11 cellular contexts compared by ENCODE assay signal in genomic region chr20:37880726-37881591, GRCh38. TPM values are rescaled to one million over a fixed set of nuclear protein-coding genes. Genes with fewer than 3 reads are reported as not detected.
DNase-seq lines count a peak whose midpoint lies in the region; ATAC-seq lines count a peak whose summit lies in the region.
"Had no signal": no experiment of that assay in that cellular context is flagged by ENCODE, and none has a peak within 500 bp of the region (broad histone marks: within the 10 kb centered on the region; RNA-seq: fewer than 3 reads in every experiment).

No MANE protein-coding gene starts in this region.

- H3K4me3 ChIP-seq in skeletal muscle cell (ENCODE audit: low read depth, low read length), result no peak overlapping the region
- H3K4me3 ChIP-seq: GM23338 had no signal

- intact Hi-C loops in Right ventricle myocardium superior (cut with DNase I), result no loop called here

- peak; percentile 93 for ATAC-seq in Right ventricle myocardium superior (ENCODE audit: poor library complexity)
- no peak for ATAC-seq in activated CD4-positive, CD25-positive, alpha-beta regulatory T cell treated with anti-CD3 and anti-CD28 coated beads, Interleukin-2, amount 50 U/mL, for 24 hours
- ATAC-seq in HG03469 (IDR thresholded peaks at IDR 0.05; ENCODE audit: unreplicated experiment), result no peak
- ATAC-seq: GM23338, T-helper 17 cell had no signal

- DNase-seq in M059J (ENCODE audit: low read depth), result peak; percentile 26
- peak; percentile 53 for DNase-seq in OCI-M1 (lab: John Stamatoyannopoulos, UW)
- DNase-seq in Right ventricle myocardium superior, result peak; percentile 90
- DNase-seq in skeletal muscle cell (ENCODE audit: low read depth), result peak; percentile 52
- DNase-seq in HCEC 1CT, result no peak
- DNase-seq: NCI-H1694 treated with DMSO at 0.1 percent for 48 hours, T-helper 17 cell had no signal

RNA-seq across cellular contexts. Expression of gene VSTM2L, which starts 22.0 kb away (rescaled TPM):
- 1.0 and 4.2 TPM in 2 replicates for total RNA-seq in M059J (2014; rRNA removed; shearing (Covaris generic))
- total RNA-seq in Right ventricle myocardium superior, result 17.0 TPM
- total RNA-seq: mononuclear cell, T-helper 17 cell had no signal
